In the genomic region with DNA sequence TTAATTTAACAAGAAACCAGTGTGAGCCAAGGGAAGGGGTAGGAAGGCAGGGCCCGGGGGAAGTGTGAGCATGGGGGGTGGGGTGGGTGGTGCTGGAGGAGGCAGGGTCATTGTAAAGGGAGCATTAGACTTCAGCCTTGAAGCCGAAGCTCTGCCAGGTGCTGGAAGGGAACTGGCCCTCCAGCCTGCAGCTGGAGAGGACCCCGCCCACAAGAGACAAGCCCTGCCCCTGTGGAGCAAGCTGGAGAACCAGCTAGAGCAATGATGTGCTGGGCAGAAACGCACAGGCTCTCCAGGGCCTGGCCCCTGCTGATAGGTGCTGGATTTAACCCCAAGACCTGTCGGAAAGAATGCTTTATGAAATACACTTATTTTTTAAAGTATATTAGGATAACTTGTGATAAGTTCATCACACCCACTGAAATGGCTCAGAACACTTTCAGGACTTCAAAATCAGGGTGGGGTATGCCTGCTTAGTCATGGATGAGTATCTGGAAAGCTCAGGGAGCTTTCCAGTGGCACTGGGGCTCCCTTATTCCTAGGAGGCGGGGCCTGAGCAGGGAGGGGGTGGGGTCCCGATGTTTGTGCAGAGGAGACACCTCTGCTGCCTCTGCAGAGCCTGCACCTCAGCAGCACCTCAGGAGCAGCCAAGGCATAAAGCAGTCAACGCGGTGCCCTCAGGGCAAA, we compare ENCODE assay signal across 14 cellular contexts. TPM values are rescaled to one million over a fixed set of nuclear protein-coding genes. Genes with fewer than 3 reads are reported as not detected.
DNase-seq lines count a peak whose midpoint lies in the region; ATAC-seq and TF ChIP-seq lines count a peak whose summit lies in the region.
"Had no signal": no experiment of that assay in that cellular context is flagged by ENCODE, and none has a peak within 500 bp of the region (broad histone marks: within the 10 kb centered on the region; RNA-seq: fewer than 3 reads in every experiment).

No MANE protein-coding gene starts in this region.

- H3K4me3 ChIP-seq in RWPE2 (ENCODE audit: severe bottlenecking) = no peak overlapping the region
- no peak overlapping the region for H3K4me3 ChIP-seq in lower lobe of right lung
- H3K4me3 ChIP-seq: dorsolateral prefrontal cortex, left ventricle myocardium inferior had no signal

- H3K36me3 ChIP-seq in RWPE2 (ENCODE audit: low read depth) (no peaks in the 10 kb centered on the region), lower lobe of right lung (no peaks in the 10 kb centered on the region)
- H3K36me3 ChIP-seq: left ventricle myocardium inferior had no signal

- peak; percentile 72 for DNase-seq in ELF-1 (ENCODE audit: low read depth, low spot score)
- DNase-seq in MV-4-11 (lab: John Stamatoyannopoulos, UW) = peak; percentile 6
- no peak for DNase-seq in RWPE2 (ENCODE audit: low spot score)
- DNase-seq in lower lobe of right lung = no peak
- DNase-seq in T-helper 2 cell = no peak
- DNase-seq: activated naive CD4-positive, alpha-beta T cell treated with anti-CD3 and anti-CD28 coated beads for 36 hours; dorsolateral prefrontal cortex; HCEC 1CT; left ventricle myocardium inferior; NCI-H1930; SK-N-SH had no signal

- TF ChIP-seq CTCF in RWPE2 (IDR thresholded peaks at IDR 0.05; ENCODE audit: poor library complexity, severe bottlenecking) = no peak
- TF ChIP-seq CTCF in lower lobe of right lung (IDR thresholded peaks at IDR 0.05) = no peak

- 0 out of 3 replicates have a peak, but pooled peaks have one; percentile 43 for ATAC-seq in RWPE2 (ENCODE audit: low read depth)
- peak; percentile 14 to 45 for ATAC-seq in lower lobe of right lung
- no peak for ATAC-seq in GM19463 (IDR thresholded peaks at IDR 0.05; ENCODE audit: unreplicated experiment)
- no peak for ATAC-seq in HG02610 (IDR thresholded peaks at IDR 0.05; ENCODE audit: unreplicated experiment)

- H3K27ac ChIP-seq in RWPE2 (ENCODE audit: poor library complexity, severe bottlenecking) (no peak overlapping the region), lower lobe of right lung (no peak overlapping the region)
- H3K27ac ChIP-seq: C4-2B, left ventricle myocardium inferior had no signal

- peaks cover 10% of the 10 kb centered on the region for H3K27me3 ChIP-seq in RWPE2 (ENCODE audit: insufficient read depth, poor library complexity, severe bottlenecking)
- no peaks in the 10 kb centered on the region for H3K27me3 ChIP-seq in lower lobe of right lung (ENCODE audit: low read depth)

- no peaks in the 10 kb centered on the region for H3K9me3 ChIP-seq in RWPE2 (ENCODE audit: severe bottlenecking)
- H3K9me3 ChIP-seq in lower lobe of right lung = no peaks in the 10 kb centered on the region
- H3K9me3 ChIP-seq: SK-N-SH had no signal

- H3K4me1 ChIP-seq in RWPE2 (ENCODE audit: insufficient read depth, poor library complexity, severe bottlenecking) (no peaks in the 10 kb centered on the region), lower lobe of right lung (no peaks in the 10 kb centered on the region)

- intact Hi-C loops in lower lobe of right lung (cut with DNase I) = no loop called here

RNA-seq across cellular contexts. Expression of a gene that starts 27.1 kb away (rescaled TPM):
- total RNA-seq in lower lobe of right lung = not detected
- total RNA-seq: activated naive CD4-positive, alpha-beta T cell treated with anti-CD3 and anti-CD28 coated beads for 36 hours had no signal

Comparison
In these comparisons a context has a peak if more than half of its experiments do, and no peak if none do; other contexts are left out.
1. DNase-seq: peak in ELF-1 (single experiment) and MV-4-11 (single experiment); none in RWPE2 (single experiment), lower lobe of right lung (single experiment) and T-helper 2 cell (0 of 5).
2. ATAC-seq: peak in RWPE2 (single experiment) and lower lobe of right lung (2 of 2); none in GM19463 (single experiment) and HG02610 (single experiment).